15 cellular contexts compared by ENCODE assay signal in the genomic region with DNA sequence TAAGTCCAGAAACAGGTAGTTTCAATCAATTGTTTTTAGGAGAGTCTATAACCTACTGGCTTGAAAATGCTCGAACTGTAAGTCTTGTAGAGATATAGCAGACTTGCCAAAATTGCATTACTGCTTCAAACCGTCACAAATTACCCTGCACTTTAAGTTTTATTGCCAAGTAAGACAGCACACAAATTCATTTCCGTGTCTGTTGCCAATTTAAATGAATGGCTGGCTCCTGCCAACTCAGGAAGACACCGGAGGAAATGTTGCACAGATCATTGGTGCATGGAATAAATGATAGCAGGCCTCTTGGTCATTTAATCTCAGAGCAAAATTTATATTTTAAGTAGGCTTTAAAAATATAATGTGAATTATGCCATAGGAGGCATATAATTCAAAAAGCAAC.
DNase-seq lines count a peak whose midpoint lies in the region; ATAC-seq and TF ChIP-seq lines count a peak whose summit lies in the region.
"Had no signal": no experiment of that assay in that cellular context is flagged by ENCODE, and none has a peak within 500 bp of the region (broad histone marks: within the 10 kb centered on the region; RNA-seq: fewer than 3 reads in every experiment).

No MANE protein-coding gene starts in this region.

- no peaks in the 10 kb centered on the region for H3K36me3 ChIP-seq in BLaER1
- no peaks in the 10 kb centered on the region for H3K36me3 ChIP-seq in ascending aorta
- no peaks in the 10 kb centered on the region for H3K36me3 ChIP-seq in WERI-Rb-1
- H3K36me3 ChIP-seq: HAP-1 had no signal

- H4K20me1 ChIP-seq in BLaER1, result no peaks in the 10 kb centered on the region

- H3K4me3 ChIP-seq in BLaER1 (no peak overlapping the region), ascending aorta (no peak overlapping the region), WERI-Rb-1 (ENCODE audit: low read depth, low read length) (no peak overlapping the region)
- H3K4me3 ChIP-seq: HAP-1 had no signal

- H3K9ac ChIP-seq in BLaER1, result no peak overlapping the region

- H3K27me3 ChIP-seq in BLaER1 (no peaks in the 10 kb centered on the region), ascending aorta (no peaks in the 10 kb centered on the region), WERI-Rb-1 (ENCODE audit: insufficient read depth, low read depth, severe bottlenecking) (no peaks in the 10 kb centered on the region)

- H3K4me2 ChIP-seq in BLaER1, result peak overlapping the region; percentile 63

- intact Hi-C loops in ascending aorta (cut with DNase I), result no loop called here

- no peak for ATAC-seq in SK-N-SH treated with all-trans-retinoic acid at 6 μM for 48 hours
- no peak for ATAC-seq in GM18511 (IDR thresholded peaks at IDR 0.05; ENCODE audit: unreplicated experiment)
- ATAC-seq: HepG2 had no signal

- H3K4me1 ChIP-seq in BLaER1, result peaks cover 15% of the 10 kb centered on the region
- H3K4me1 ChIP-seq in ascending aorta, result no peaks in the 10 kb centered on the region
- H3K4me1 ChIP-seq: Caco-2, HAP-1 had no signal

- peaks cover 11% of the 10 kb centered on the region for H3K9me3 ChIP-seq in BLaER1
- H3K9me3 ChIP-seq in ascending aorta, result no peaks in the 10 kb centered on the region
- H3K9me3 ChIP-seq in WERI-Rb-1 (ENCODE audit: severe bottlenecking), result no peaks in the 10 kb centered on the region
- H3K9me3 ChIP-seq: Caco-2, HAP-1 had no signal

- DNase-seq in NCI-H446 treated with DMSO at 0.1 percent for 48 hours (lab: John Stamatoyannopoulos, UW), result peak; percentile 57
- no peak for DNase-seq in ascending aorta (ENCODE audit: low spot score in 2 of 2)
- no peak for DNase-seq in GOT3 (lab: John Stamatoyannopoulos, UW)
- DNase-seq in WERI-Rb-1, result no peak
- DNase-seq: AML-193; C1 segment of cervical spinal cord; Caco-2; CD4-positive, CD25-positive, alpha-beta regulatory T cell; GDM1; KBM-7 had no signal

- TF ChIP-seq CTCF in ascending aorta (IDR thresholded peaks at IDR 0.05) (no peak), WERI-Rb-1 (IDR thresholded peaks at IDR 0.05; ENCODE audit: low read depth, low read length) (no peak)

- no peak overlapping the region for H3K27ac ChIP-seq in BLaER1
- H3K27ac ChIP-seq in ascending aorta, result no peak overlapping the region
- H3K27ac ChIP-seq in WERI-Rb-1, result no peak overlapping the region

TF ChIP-seq in SK-N-SH treated with all-trans-retinoic acid at 6 μM for 48 hours, 23 proteins besides CTCF, POLR2A, EP300 and RAD21:
- TF ChIP-seq GLIS3 (CRISPR knock-in tag; IDR thresholded peaks at IDR 0.05) (peak; percentile 82), ARNTL (CRISPR knock-in tag; IDR thresholded peaks at IDR 0.05; ENCODE audit: borderline replicate concordance, low read depth) (no peak), ISL1 (CRISPR knock-in tag; IDR thresholded peaks at IDR 0.05) (peak; percentile 98), ZC3H10 (CRISPR knock-in tag; IDR thresholded peaks at IDR 0.05) (no peak), ESRRG (CRISPR knock-in tag; IDR thresholded peaks at IDR 0.05) (peak; percentile 85), SNAI2 (CRISPR knock-in tag; IDR thresholded peaks at IDR 0.05) (peak; percentile 66; the same call in 1 of the 2 replicates), TCF4 (CRISPR knock-in tag; IDR thresholded peaks at IDR 0.05; ENCODE audit: borderline replicate concordance) (peak; percentile 86), ZFP30 (CRISPR knock-in tag; IDR thresholded peaks at IDR 0.05) (no peak)
- TF ChIP-seq, protein P1, sequence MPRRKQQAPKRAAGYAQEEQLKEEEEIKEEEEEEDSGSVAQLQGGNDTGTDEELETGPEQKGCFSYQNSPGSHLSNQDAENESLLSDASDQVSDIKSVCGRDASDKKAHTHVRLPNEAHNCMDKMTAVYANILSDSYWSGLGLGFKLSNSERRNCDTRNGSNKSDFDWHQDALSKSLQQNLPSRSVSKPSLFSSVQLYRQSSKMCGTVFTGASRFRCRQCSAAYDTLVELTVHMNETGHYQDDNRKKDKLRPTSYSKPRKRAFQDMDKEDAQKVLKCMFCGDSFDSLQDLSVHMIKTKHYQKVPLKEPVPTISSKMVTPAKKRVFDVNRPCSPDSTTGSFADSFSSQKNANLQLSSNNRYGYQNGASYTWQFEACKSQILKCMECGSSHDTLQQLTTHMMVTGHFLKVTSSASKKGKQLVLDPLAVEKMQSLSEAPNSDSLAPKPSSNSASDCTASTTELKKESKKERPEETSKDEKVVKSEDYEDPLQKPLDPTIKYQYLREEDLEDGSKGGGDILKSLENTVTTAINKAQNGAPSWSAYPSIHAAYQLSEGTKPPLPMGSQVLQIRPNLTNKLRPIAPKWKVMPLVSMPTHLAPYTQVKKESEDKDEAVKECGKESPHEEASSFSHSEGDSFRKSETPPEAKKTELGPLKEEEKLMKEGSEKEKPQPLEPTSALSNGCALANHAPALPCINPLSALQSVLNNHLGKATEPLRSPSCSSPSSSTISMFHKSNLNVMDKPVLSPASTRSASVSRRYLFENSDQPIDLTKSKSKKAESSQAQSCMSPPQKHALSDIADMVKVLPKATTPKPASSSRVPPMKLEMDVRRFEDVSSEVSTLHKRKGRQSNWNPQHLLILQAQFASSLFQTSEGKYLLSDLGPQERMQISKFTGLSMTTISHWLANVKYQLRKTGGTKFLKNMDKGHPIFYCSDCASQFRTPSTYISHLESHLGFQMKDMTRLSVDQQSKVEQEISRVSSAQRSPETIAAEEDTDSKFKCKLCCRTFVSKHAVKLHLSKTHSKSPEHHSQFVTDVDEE (CRISPR knock-in tag; IDR thresholded peaks at IDR 0.05), result peak; percentile 92
- TF ChIP-seq, protein P2, sequence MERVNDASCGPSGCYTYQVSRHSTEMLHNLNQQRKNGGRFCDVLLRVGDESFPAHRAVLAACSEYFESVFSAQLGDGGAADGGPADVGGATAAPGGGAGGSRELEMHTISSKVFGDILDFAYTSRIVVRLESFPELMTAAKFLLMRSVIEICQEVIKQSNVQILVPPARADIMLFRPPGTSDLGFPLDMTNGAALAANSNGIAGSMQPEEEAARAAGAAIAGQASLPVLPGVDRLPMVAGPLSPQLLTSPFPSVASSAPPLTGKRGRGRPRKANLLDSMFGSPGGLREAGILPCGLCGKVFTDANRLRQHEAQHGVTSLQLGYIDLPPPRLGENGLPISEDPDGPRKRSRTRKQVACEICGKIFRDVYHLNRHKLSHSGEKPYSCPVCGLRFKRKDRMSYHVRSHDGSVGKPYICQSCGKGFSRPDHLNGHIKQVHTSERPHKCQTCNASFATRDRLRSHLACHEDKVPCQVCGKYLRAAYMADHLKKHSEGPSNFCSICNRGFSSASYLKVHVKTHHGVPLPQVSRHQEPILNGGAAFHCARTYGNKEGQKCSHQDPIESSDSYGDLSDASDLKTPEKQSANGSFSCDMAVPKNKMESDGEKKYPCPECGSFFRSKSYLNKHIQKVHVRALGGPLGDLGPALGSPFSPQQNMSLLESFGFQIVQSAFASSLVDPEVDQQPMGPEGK (CRISPR knock-in tag; IDR thresholded peaks at IDR 0.05; ENCODE audit: borderline replicate concordance), result peak; percentile 60; the same call in 1 of the 2 replicates
- TF ChIP-seq, protein P3, sequence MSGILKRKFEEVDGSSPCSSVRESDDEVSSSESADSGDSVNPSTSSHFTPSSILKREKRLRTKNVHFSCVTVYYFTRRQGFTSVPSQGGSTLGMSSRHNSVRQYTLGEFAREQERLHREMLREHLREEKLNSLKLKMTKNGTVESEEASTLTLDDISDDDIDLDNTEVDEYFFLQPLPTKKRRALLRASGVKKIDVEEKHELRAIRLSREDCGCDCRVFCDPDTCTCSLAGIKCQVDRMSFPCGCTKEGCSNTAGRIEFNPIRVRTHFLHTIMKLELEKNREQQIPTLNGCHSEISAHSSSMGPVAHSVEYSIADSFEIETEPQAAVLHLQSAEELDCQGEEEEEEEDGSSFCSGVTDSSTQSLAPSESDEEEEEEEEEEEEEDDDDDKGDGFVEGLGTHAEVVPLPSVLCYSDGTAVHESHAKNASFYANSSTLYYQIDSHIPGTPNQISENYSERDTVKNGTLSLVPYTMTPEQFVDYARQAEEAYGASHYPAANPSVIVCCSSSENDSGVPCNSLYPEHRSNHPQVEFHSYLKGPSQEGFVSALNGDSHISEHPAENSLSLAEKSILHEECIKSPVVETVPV (CRISPR knock-in tag; IDR thresholded peaks at IDR 0.05), result 0 out of 2 replicates have a peak, but pooled peaks have one; percentile 29
- TF ChIP-seq, protein P4, sequence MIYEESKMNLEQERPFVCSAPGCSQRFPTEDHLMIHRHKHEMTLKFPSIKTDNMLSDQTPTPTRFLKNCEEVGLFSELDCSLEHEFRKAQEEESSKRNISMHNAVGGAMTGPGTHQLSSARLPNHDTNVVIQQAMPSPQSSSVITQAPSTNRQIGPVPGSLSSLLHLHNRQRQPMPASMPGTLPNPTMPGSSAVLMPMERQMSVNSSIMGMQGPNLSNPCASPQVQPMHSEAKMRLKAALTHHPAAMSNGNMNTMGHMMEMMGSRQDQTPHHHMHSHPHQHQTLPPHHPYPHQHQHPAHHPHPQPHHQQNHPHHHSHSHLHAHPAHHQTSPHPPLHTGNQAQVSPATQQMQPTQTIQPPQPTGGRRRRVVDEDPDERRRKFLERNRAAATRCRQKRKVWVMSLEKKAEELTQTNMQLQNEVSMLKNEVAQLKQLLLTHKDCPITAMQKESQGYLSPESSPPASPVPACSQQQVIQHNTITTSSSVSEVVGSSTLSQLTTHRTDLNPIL (CRISPR knock-in tag; IDR thresholded peaks at IDR 0.05; ENCODE audit: low read depth), result peak; percentile 82
